Comparison of ENCODE assay signal across 8 cellular contexts in the genomic region with DNA sequence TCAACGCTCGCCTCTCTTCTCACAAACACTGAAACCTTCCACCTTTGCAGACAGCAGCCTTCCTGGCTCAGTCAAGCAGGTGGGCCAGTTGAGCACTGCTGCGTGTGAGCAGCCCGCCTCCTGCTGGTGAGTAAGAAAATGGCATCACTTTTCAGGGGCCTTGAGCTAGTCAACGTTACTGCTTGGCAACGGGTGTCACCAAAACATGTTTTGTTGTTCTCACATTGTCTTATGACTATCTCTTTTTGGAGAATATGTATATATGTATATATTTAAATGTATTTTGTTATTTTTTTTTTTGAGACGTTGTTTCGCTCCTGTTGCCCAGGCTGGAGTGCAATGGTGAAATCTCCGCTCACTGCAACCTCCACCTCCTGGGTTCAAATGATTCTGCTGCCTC.
DNase-seq lines count a peak whose midpoint lies in the region; ATAC-seq and TF ChIP-seq lines count a peak whose summit lies in the region.

No MANE protein-coding gene starts in this region.

- DNase-seq in DMS53 treated with DMSO at 0.1 percent for 48 hours (lab: John Stamatoyannopoulos, UW; ENCODE audit: unreplicated experiment), result peak; percentile 62
- peak; percentile 24 for DNase-seq in HS-5 (ENCODE audit: low read depth)
- DNase-seq in OCI-M1 (lab: John Stamatoyannopoulos, UW), result peak; percentile 83
- DNase-seq in activated T-cell treated with anti-CD3 and anti-CD28 coated beads, Interleukin-2, amount 50 U/mL, for 4 hours, result peak; percentile 59
- DNase-seq in fibroblast of mammary gland (ENCODE audit: low read depth), result peak; percentile 80
- DNase-seq in omental fat pad (ENCODE audit: low spot score), result peak; percentile 35
- DNase-seq in tibial nerve (ENCODE audit: low spot score in 2 of 2), result peak in 1 of 2 donors; percentile 25

- TF ChIP-seq POLR2A in tibial nerve (IDR thresholded peaks at IDR 0.05), result no peak

- H3K4me3 Mint-ChIP-seq in activated T-cell treated with anti-CD3 and anti-CD28 coated beads, Interleukin-2, amount 50 U/mL, for 4 hours, result no peak overlapping the region

- 32 to 34% methylated on average over 9 of the region's 9 CpGs for WGBS in tibial nerve, 2 donors

- H3K27me3 ChIP-seq in tibial nerve, result no peaks in the 10 kb centered on the region

- no peaks in the 10 kb centered on the region for H3K9me3 Mint-ChIP-seq in activated T-cell treated with anti-CD3 and anti-CD28 coated beads, Interleukin-2, amount 50 U/mL, for 4 hours

- H3K9me3 ChIP-seq in tibial nerve, result no peaks in the 10 kb centered on the region

- H3K36me3 Mint-ChIP-seq in activated T-cell treated with anti-CD3 and anti-CD28 coated beads, Interleukin-2, amount 50 U/mL, for 4 hours (ENCODE audit: insufficient read depth), result no peaks in the 10 kb centered on the region

- peak in 1 of 2 donors; percentile 10 for TF ChIP-seq EP300 in tibial nerve (IDR thresholded peaks at IDR 0.05)

- H3K36me3 ChIP-seq in tibial nerve, result no peaks in the 10 kb centered on the region

- H3K4me1 ChIP-seq in tibial nerve, result peaks cover 0 to 9% (median 0%) of the 10 kb centered on the region in 4 donors

- H3K27me3 Mint-ChIP-seq in activated T-cell treated with anti-CD3 and anti-CD28 coated beads, Interleukin-2, amount 50 U/mL, for 4 hours (ENCODE audit: low read depth), result no peaks in the 10 kb centered on the region

- TF ChIP-seq CTCF in fibroblast of mammary gland (conservative IDR thresholded peaks at IDR 0.05; ENCODE audit: control insufficient read depth, insufficient read depth, low read depth, low read length), result peak; percentile 99
- TF ChIP-seq CTCF in omental fat pad (IDR thresholded peaks at IDR 0.05), result peak in 2 of 3 donors; percentile 13 to 18
- peak; percentile 79 to 83 (median 80) for TF ChIP-seq CTCF in tibial nerve (IDR thresholded peaks at IDR 0.05)

- no peaks in the 10 kb centered on the region for H3K4me1 Mint-ChIP-seq in activated T-cell treated with anti-CD3 and anti-CD28 coated beads, Interleukin-2, amount 50 U/mL, for 4 hours (ENCODE audit: low read depth)

- H3K4me3 ChIP-seq in fibroblast of mammary gland (ENCODE audit: control insufficient read depth, low read depth, low read length) (no peak overlapping the region), tibial nerve (no peak overlapping the region)

- ATAC-seq in GM21381 (IDR thresholded peaks at IDR 0.05; ENCODE audit: unreplicated experiment) (peak; percentile 90), omental fat pad (ENCODE audit: low FRiP score) (no peak)
- ATAC-seq in activated T-cell treated with anti-CD3 and anti-CD28 coated beads, Interleukin-2, amount 50 U/mL, for 4 hours, result peak; percentile 73 to 81

- H3K27ac ChIP-seq in tibial nerve, result no peak overlapping the region

Comparison
In these comparisons a context has a peak if more than half of its experiments do, and no peak if none do; other contexts are left out.
1. CTCF ChIP-seq: peak in every context shown above with its lines; median percentile 99 in fibroblast of mammary gland; 80 in tibial nerve; 16 in omental fat pad.